35 cellular contexts compared by ENCODE assay signal in the genomic region with DNA sequence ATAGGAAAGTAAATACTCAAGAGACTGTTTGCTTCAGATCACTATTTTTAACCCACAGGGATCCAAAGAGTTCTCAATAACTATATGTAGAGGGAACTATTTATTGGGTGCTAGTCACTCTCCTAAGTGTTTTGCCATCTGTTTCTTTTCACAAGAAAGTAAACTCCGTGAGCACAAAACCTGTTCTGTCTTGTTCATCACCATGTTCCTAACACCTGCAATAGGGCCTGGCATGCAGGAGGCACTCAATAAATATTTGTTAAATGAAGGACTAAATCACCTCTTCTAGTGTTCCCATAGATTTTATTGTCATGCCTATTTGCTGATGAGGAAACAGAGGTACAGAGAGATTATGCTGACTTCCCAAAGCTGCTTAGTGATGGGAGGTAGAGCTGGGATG.
DNase-seq lines count a peak whose midpoint lies in the region; ATAC-seq and TF ChIP-seq lines count a peak whose summit lies in the region.
"Had no signal": no experiment of that assay in that cellular context is flagged by ENCODE, and none has a peak within 500 bp of the region (broad histone marks: within the 10 kb centered on the region; RNA-seq: fewer than 3 reads in every experiment).

No MANE protein-coding gene starts in this region.

- peaks cover 5% of the 10 kb centered on the region for H3K27me3 Mint-ChIP-seq in nephron progenitor cell (ENCODE audit: low read depth, poor library complexity)
- H3K27me3 Mint-ChIP-seq: CD4-positive, alpha-beta T cell; natural killer cell treated with Interleukin-12 subunit alpha and Interleukin-12 subunit beta and Interleukin-15 and Interleukin-18, amount 100 ng/mL, for 72 hours had no signal

- no peaks in the 10 kb centered on the region for H3K4me1 Mint-ChIP-seq in nephron progenitor cell
- H3K4me1 Mint-ChIP-seq: activated CD8-positive, alpha-beta memory T cell treated with anti-CD3 and anti-CD28 coated beads, Interleukin-2, amount 10 ng/mL, durations not matched to agents 7 days and 5 days; activated naive CD8-positive, alpha-beta T cell treated with anti-CD3 and anti-CD28 coated beads, Interleukin-2, amount 10 ng/mL, durations not matched to agents 7 days and 5 days; immature natural killer cell; stimulated activated effector memory CD8-positive, alpha-beta T cell treated with anti-CD3 and anti-CD28 coated beads, Interleukin-12 subunit alpha, Interleukin-12 subunit beta, amount 100 ng/mL, for 72 hours had no signal

- no peak overlapping the region for H3K4me3 ChIP-seq in epithelial cell of esophagus (ENCODE audit: low read length)
- H3K4me3 ChIP-seq: cardiac muscle cell, colonic mucosa had no signal

- H3K4me3 Mint-ChIP-seq in nephron progenitor cell = no peak overlapping the region
- H3K4me3 Mint-ChIP-seq: activated CD8-positive, alpha-beta memory T cell treated with anti-CD3 and anti-CD28 coated beads, Interleukin-2, amount 10 ng/mL, durations not matched to agents 7 days and 5 days; activated naive CD8-positive, alpha-beta T cell treated with anti-CD3 and anti-CD28 coated beads, Interleukin-2, amount 10 ng/mL, durations not matched to agents 7 days and 5 days; activated T-cell treated with anti-CD3 and anti-CD28 coated beads, Interleukin-2, amount 50 U/mL, for 4 hours; CD4-positive, alpha-beta T cell; immature natural killer cell; natural killer cell treated with Interleukin-12 subunit alpha and Interleukin-12 subunit beta and Interleukin-15 and Interleukin-18, amount 100 ng/mL, for 72 hours; stimulated activated effector memory CD8-positive, alpha-beta T cell treated with anti-CD3 and anti-CD28 coated beads, Interleukin-12 subunit alpha, Interleukin-12 subunit beta, amount 100 ng/mL, for 72 hours; T-helper 1 cell treated with Interleukin-12 subunit alpha and Interleukin-12 subunit beta and Interleukin-4 antibody, amounts not matched to agents 30 μg/mL and 1 μg/mL, for 36 hours had no signal

- no peak overlapping the region for H3K27ac Mint-ChIP-seq in nephron progenitor cell
- H3K27ac Mint-ChIP-seq: activated CD8-positive, alpha-beta memory T cell treated with anti-CD3 and anti-CD28 coated beads, Interleukin-2, amount 10 ng/mL, durations not matched to agents 7 days and 5 days; activated naive CD8-positive, alpha-beta T cell treated with anti-CD3 and anti-CD28 coated beads, Interleukin-2, amount 10 ng/mL, durations not matched to agents 7 days and 5 days; CD4-positive, alpha-beta T cell; immature natural killer cell; natural killer cell treated with Interleukin-12 subunit alpha and Interleukin-12 subunit beta and Interleukin-15 and Interleukin-18, amount 100 ng/mL, for 72 hours; stimulated activated effector memory CD8-positive, alpha-beta T cell treated with anti-CD3 and anti-CD28 coated beads, Interleukin-12 subunit alpha, Interleukin-12 subunit beta, amount 100 ng/mL, for 72 hours; T-helper 1 cell treated with Interleukin-12 subunit alpha and Interleukin-12 subunit beta and Interleukin-4 antibody, amounts not matched to agents 30 μg/mL and 1 μg/mL, for 36 hours had no signal

- H3K36me3 Mint-ChIP-seq in nephron progenitor cell (ENCODE audit: low read depth) = no peaks in the 10 kb centered on the region
- H3K36me3 Mint-ChIP-seq: activated CD8-positive, alpha-beta memory T cell treated with anti-CD3 and anti-CD28 coated beads, Interleukin-2, amount 10 ng/mL, durations not matched to agents 7 days and 5 days; activated naive CD8-positive, alpha-beta T cell treated with anti-CD3 and anti-CD28 coated beads, Interleukin-2, amount 10 ng/mL, durations not matched to agents 7 days and 5 days; immature natural killer cell; natural killer cell treated with Interleukin-12 subunit alpha and Interleukin-12 subunit beta and Interleukin-15 and Interleukin-18, amount 100 ng/mL, for 72 hours; stimulated activated effector memory CD8-positive, alpha-beta T cell treated with anti-CD3 and anti-CD28 coated beads, Interleukin-12 subunit alpha, Interleukin-12 subunit beta, amount 100 ng/mL, for 72 hours had no signal

- no peak for ATAC-seq in HG02763 (IDR thresholded peaks at IDR 0.05; ENCODE audit: unreplicated experiment)
- ATAC-seq: activated CD4-positive, CD25-positive, alpha-beta regulatory T cell treated with anti-CD3 and anti-CD28 coated beads, Interleukin-2, amount 50 U/mL, for 24 hours; activated CD8-positive, alpha-beta memory T cell treated with anti-CD3 and anti-CD28 coated beads, Interleukin-2, amount 10 ng/mL, durations not matched to agents 7 days and 5 days; activated T-cell treated with anti-CD3 and anti-CD28 coated beads, Interleukin-2, amount 50 U/mL, for 4 hours; HCT116; left colon; natural killer cell treated with Interleukin-12 subunit alpha and Interleukin-12 subunit beta and Interleukin-15 and Interleukin-18, amount 100 ng/mL, for 72 hours; stimulated activated effector memory CD8-positive, alpha-beta T cell treated with anti-CD3 and anti-CD28 coated beads, Interleukin-12 subunit alpha, Interleukin-12 subunit beta, amount 100 ng/mL, for 72 hours had no signal

- TF ChIP-seq CTCF in epithelial cell of esophagus (IDR thresholded peaks at IDR 0.05; ENCODE audit: insufficient read depth, low read depth, low read length, missing control alignments) (no peak), nephron progenitor cell (IDR thresholded peaks at IDR 0.05) (no peak)

- no peaks in the 10 kb centered on the region for H3K9me3 Mint-ChIP-seq in nephron progenitor cell
- H3K9me3 Mint-ChIP-seq: activated naive CD8-positive, alpha-beta T cell treated with anti-CD3 and anti-CD28 coated beads, Interleukin-2, amount 10 ng/mL, durations not matched to agents 7 days and 5 days; activated T-cell treated with anti-CD3 and anti-CD28 coated beads, Interleukin-2, amount 50 U/mL, for 4 hours; CD4-positive, alpha-beta T cell; natural killer cell treated with Interleukin-12 subunit alpha and Interleukin-12 subunit beta and Interleukin-15 and Interleukin-18, amount 100 ng/mL, for 72 hours; stimulated activated effector memory CD8-positive, alpha-beta T cell treated with anti-CD3 and anti-CD28 coated beads, Interleukin-12 subunit alpha, Interleukin-12 subunit beta, amount 100 ng/mL, for 72 hours; T-helper 1 cell treated with Interleukin-12 subunit alpha and Interleukin-12 subunit beta and Interleukin-4 antibody, amounts not matched to agents 30 μg/mL and 1 μg/mL, for 36 hours had no signal

- DNase-seq in NCI-H2107 treated with DMSO at 0.1 percent for 48 hours (lab: John Stamatoyannopoulos, UW; ENCODE audit: unreplicated experiment) (peak; percentile 72), NCI-H2107 (lab: John Stamatoyannopoulos, UW) (no peak), NCI-H1105 (lab: John Stamatoyannopoulos, UW) (peak; percentile 48), NCI-H69 (lab: John Stamatoyannopoulos, UW) (peak; percentile 92), epithelial cell of esophagus (ENCODE audit: low read depth) (peak; percentile 69), iPS-NIHi7 (ENCODE audit: extremely low spot score) (no peak), nephron progenitor cell (no peak)
- DNase-seq: activated CD4-positive, alpha-beta T cell treated with anti-CD3 and anti-CD28 coated beads, Interleukin-2, amount 50 U/mL, for 4 hours; activated CD8-positive, alpha-beta memory T cell treated with anti-CD3 and anti-CD28 coated beads, Interleukin-2, amount 10 ng/mL, durations not matched to agents 7 days and 5 days; activated gamma-delta T cell treated with Interleukin-2 at 50 U/mL for 16 hours; activated naive CD8-positive, alpha-beta T cell treated with anti-CD3 and anti-CD28 coated beads, Interleukin-2, amount 10 ng/mL, durations not matched to agents 7 days and 5 days; activated T-cell treated with anti-CD3 and anti-CD28 coated beads, Interleukin-2, amount 50 U/mL, for 4 hours; aorta; CD4-positive, alpha-beta T cell; colonic mucosa; DMS79; effector CD4-positive, alpha-beta T cell; GDM1; hypothalamus; immature natural killer cell; IMR-90; left colon; MV-4-11; NCI-H2227 treated with DMSO at 0.1 percent for 48 hours; OCI-M1; SK-N-SH; stimulated activated CD4-positive, alpha-beta T cell treated with anti-CD3 and anti-CD28 coated beads, Interleukin-15, amount 100 ng/mL, for 24 hours; trophoblast cell had no signal

Comparison
In these comparisons a context has a peak if more than half of its experiments do, and no peak if none do; other contexts are left out.
1. DNase-seq: peak in NCI-H2107 treated with DMSO at 0.1 percent for 48 hours (single experiment), NCI-H1105 (single experiment), NCI-H69 (single experiment) and epithelial cell of esophagus (single experiment); none in NCI-H2107 (single experiment), iPS-NIHi7 (single experiment) and nephron progenitor cell (single experiment).